8 cellular contexts compared by ENCODE assay signal in genomic region chr17:9729034-9729650, GRCh38.
DNase-seq lines count a peak whose midpoint lies in the region; ATAC-seq, FAIRE-seq and TF ChIP-seq lines count a peak whose summit lies in the region.

No MANE protein-coding gene starts in this region.

- FAIRE-seq in GM12892 (lab: Jason Lieb, UNC), result peak; percentile 67

- no peak overlapping the region for H3K27ac Mint-ChIP-seq in MCF 10A (ENCODE audit: low read depth, unreplicated experiment)

- POLR2A ChIA-PET in MCF 10A (lab: Yijun Ruan, JAX), result interaction anchor here (0.7 to 1.2 kb wide), 2 partner anchors 10 to 190 kb away, joined by 3 to 4 read pairs; no protein-coding TSS in a partner anchor

- H3K27ac ChIP-seq in suprapubic skin, result no peak overlapping the region

- H3K27me3 ChIP-seq in suprapubic skin, result no peaks in the 10 kb centered on the region

- H3K9me3 ChIP-seq in suprapubic skin, result no peaks in the 10 kb centered on the region

- WGBS in suprapubic skin, result 0% methylated on average over 2 of the region's 2 CpGs

- H3K36me3 Mint-ChIP-seq in MCF 10A (ENCODE audit: insufficient read depth, unreplicated experiment), result peaks cover 10% of the 10 kb centered on the region

- H3K4me3 Mint-ChIP-seq in MCF 10A (ENCODE audit: unreplicated experiment), result no peak overlapping the region

- H3K27me3 Mint-ChIP-seq in MCF 10A (ENCODE audit: insufficient read depth, unreplicated experiment), result no peaks in the 10 kb centered on the region

- H3K4me3 ChIP-seq in suprapubic skin, result no peak overlapping the region

- no peak for TF ChIP-seq EP300 in suprapubic skin (IDR thresholded peaks at IDR 0.05)

- intact Hi-C loops in MCF 10A (cut with micrococcal nuclease), result loop anchor here (1.0 kb wide), 3 partner anchors 39 to 200 kb away; no protein-coding TSS in a partner anchor

- peaks cover 7% of the 10 kb centered on the region for H3K4me1 Mint-ChIP-seq in MCF 10A (ENCODE audit: insufficient read depth, unreplicated experiment)

- TF ChIP-seq POLR2A in GM12892 (IDR thresholded peaks at IDR 0.05; ENCODE audit: low read depth, low read length) (no peak), suprapubic skin (IDR thresholded peaks at IDR 0.05) (no peak)

- peak; percentile 89 for TF ChIP-seq CTCF in MCF 10A (IDR thresholded peaks at IDR 0.05; ENCODE audit: unreplicated experiment)
- TF ChIP-seq CTCF in suprapubic skin (IDR thresholded peaks at IDR 0.05), result peak; percentile 86 to 96

- no peaks in the 10 kb centered on the region for H3K4me1 ChIP-seq in suprapubic skin

- no peak for ATAC-seq in GM18861 (IDR thresholded peaks at IDR 0.05; ENCODE audit: unreplicated experiment)

- no peaks in the 10 kb centered on the region for H3K36me3 ChIP-seq in suprapubic skin

- CTCF ChIA-PET in MCF 10A (lab: Yijun Ruan, JAX), result interaction anchor here (0.5 to 5.7 kb wide), 42 partner anchors 9 to 1125 kb away, joined by 3 to 45 read pairs (median 4); no protein-coding TSS in a partner anchor

- DNase-seq in Ammon's horn (ENCODE audit: low spot score) (peak; percentile 67), GM12892 (ENCODE audit: insufficient read length) (peak; percentile 34), NCI-H2227 (lab: John Stamatoyannopoulos, UW; ENCODE audit: unreplicated experiment) (peak; percentile 25), MCF 10A (ENCODE audit: unreplicated experiment) (peak; percentile 67), inferior parietal cortex (ENCODE audit: extremely low spot score) (peak; percentile 78), suprapubic skin (ENCODE audit: low spot score in 2 of 2) (no peak), HK-2 (ENCODE audit: unreplicated experiment) (no peak)

- H3K9me3 Mint-ChIP-seq in MCF 10A (ENCODE audit: unreplicated experiment), result no peaks in the 10 kb centered on the region

- no TSS peak for BruUV-seq in MCF 10A (replicated peaks; lab: Mats Ljungman, UMichigan)

Comparison
In these comparisons a context has a peak if more than half of its experiments do, and no peak if none do; other contexts are left out.
1. DNase-seq: peak in Ammon's horn (single experiment), GM12892 (single experiment), NCI-H2227 (single experiment), MCF 10A (single experiment) and inferior parietal cortex (single experiment); none in suprapubic skin (0 of 2) and HK-2 (single experiment).